ENCODE assay signal across 7 cellular contexts in the genomic region with DNA sequence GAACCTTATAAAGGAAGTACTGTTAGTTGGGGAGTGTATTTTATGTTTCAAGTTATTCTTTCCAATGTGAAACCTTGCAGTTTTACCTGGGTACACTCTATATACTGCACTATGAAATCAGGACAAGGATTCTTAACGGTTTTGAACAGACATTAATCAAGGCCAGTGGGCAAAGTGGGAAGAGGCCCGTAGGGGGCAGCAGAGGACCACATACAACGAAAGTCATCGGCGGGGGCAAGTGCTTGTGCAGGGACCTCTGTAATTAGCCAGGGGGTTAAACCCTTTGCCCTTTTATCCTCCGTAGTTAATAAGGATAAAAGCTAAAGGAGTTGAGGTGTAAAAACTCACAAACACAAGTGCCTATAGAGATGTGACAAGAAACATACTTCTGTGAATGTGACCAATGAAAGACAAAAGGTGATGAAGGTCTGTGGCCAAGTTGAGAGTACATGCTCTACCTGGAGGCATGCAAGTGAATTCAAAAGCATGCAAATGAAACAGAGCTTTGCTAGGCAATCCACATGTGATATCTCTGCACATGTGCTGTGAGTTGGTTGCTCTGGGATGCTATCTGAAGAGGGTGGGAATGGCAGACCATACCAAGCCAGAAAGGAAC.
DNase-seq lines count a peak whose midpoint lies in the region; FAIRE-seq and TF ChIP-seq lines count a peak whose summit lies in the region.

No MANE protein-coding gene starts in this region.

- H4K20me1 ChIP-seq in keratinocyte (ENCODE audit: control insufficient read depth, extremely low read depth, insufficient read depth, low read length) = no peaks in the 10 kb centered on the region

- no peaks in the 10 kb centered on the region for H3K9me3 Mint-ChIP-seq in T-helper 2 cell treated with Interferon-gamma antibody and Interleukin-4, amounts not matched to agents 5 μg/mL and 100 μg/mL, for 36 hours
- H3K9me3 Mint-ChIP-seq in brain = no peaks in the 10 kb centered on the region

- no peak overlapping the region for H2AFZ ChIP-seq in keratinocyte (ENCODE audit: control insufficient read depth, low read length)

- TF ChIP-seq CTCF in brain (conservative IDR thresholded peaks at IDR 0.05) = peak; percentile 80 to 93
- TF ChIP-seq CTCF in keratinocyte (optimal IDR thresholded peaks at IDR 0.05 in 1 of 3, IDR thresholded peaks at IDR 0.05 in 1 of 3, conservative IDR thresholded peaks at IDR 0.05 in 1 of 3; ENCODE audit: extremely low read depth in 1 of 3, insufficient read depth in 2 of 3, low read length in 3 of 3) = peak; percentile 87 to 90 (median 89)

- DNase-seq in GM12892 (ENCODE audit: insufficient read length) (peak; percentile 5), H54 (ENCODE audit: insufficient read length, low spot score) (peak; percentile 4), LHCN-M2 (ENCODE audit: low read depth) (peak; percentile 46), keratinocyte (ENCODE audit: low read depth, low spot score) (no peak)
- peak; percentile 36 for DNase-seq in T-helper 2 cell treated with Interferon-gamma antibody and Interleukin-4, amounts not matched to agents 5 μg/mL and 100 μg/mL, for 36 hours (ENCODE audit: low spot score)
- peak; percentile 50 to 61 for DNase-seq in stimulated activated CD4-positive, alpha-beta T cell treated with anti-CD3 and anti-CD28 coated beads, Interleukin-2, amount 100 ng/mL, for 48 hours

- no peak for TF ChIP-seq POLR2A in GM12892 (IDR thresholded peaks at IDR 0.05; ENCODE audit: low read depth, low read length)
- no peak for TF ChIP-seq POLR2A in H54 (IDR thresholded peaks at IDR 0.05; ENCODE audit: low read depth, low read length)

- H3K79me2 ChIP-seq in keratinocyte (ENCODE audit: control insufficient read depth, insufficient read depth, low read length) = no peaks in the 10 kb centered on the region

- H3K27ac Mint-ChIP-seq in T-helper 2 cell treated with Interferon-gamma antibody and Interleukin-4, amounts not matched to agents 5 μg/mL and 100 μg/mL, for 36 hours = no peak overlapping the region
- no peak overlapping the region for H3K27ac Mint-ChIP-seq in brain

- H3K27me3 ChIP-seq in keratinocyte (ENCODE audit: control insufficient read depth, extremely low read depth, insufficient read depth, low read length) = no peaks in the 10 kb centered on the region

- no peak overlapping the region for H3K9ac ChIP-seq in keratinocyte (ENCODE audit: control insufficient read depth, extremely low read depth, insufficient read depth, low read length)

- dilution Hi-C loops in keratinocyte (cut with MboI; ENCODE audit: extremely low pct_ligation_motif_present, low sequenced_read_pairs) = no loop called here

- H3K4me1 Mint-ChIP-seq in T-helper 2 cell treated with Interferon-gamma antibody and Interleukin-4, amounts not matched to agents 5 μg/mL and 100 μg/mL, for 36 hours (ENCODE audit: low read depth) = peaks cover 8% of the 10 kb centered on the region
- H3K4me1 Mint-ChIP-seq in brain = no peaks in the 10 kb centered on the region

- H3K4me3 ChIP-seq in keratinocyte (ENCODE audit: control insufficient read depth in 2 of 3, extremely low read depth in 1 of 3, insufficient read depth in 2 of 3, low read depth in 1 of 3, low read length in 3 of 3) = no peak overlapping the region

- H3K4me3 Mint-ChIP-seq in T-helper 2 cell treated with Interferon-gamma antibody and Interleukin-4, amounts not matched to agents 5 μg/mL and 100 μg/mL, for 36 hours = no peak overlapping the region
- no peak overlapping the region for H3K4me3 Mint-ChIP-seq in brain

- H3K27me3 Mint-ChIP-seq in T-helper 2 cell treated with Interferon-gamma antibody and Interleukin-4, amounts not matched to agents 5 μg/mL and 100 μg/mL, for 36 hours (ENCODE audit: low read depth) = peaks cover 16% of the 10 kb centered on the region
- H3K27me3 Mint-ChIP-seq in brain = peaks cover 4% of the 10 kb centered on the region

- no peaks in the 10 kb centered on the region for H3K36me3 ChIP-seq in keratinocyte (ENCODE audit: control insufficient read depth in 2 of 2, extremely low read depth in 1 of 2, insufficient read depth in 2 of 2, low read length in 2 of 2)

- H3K9me1 ChIP-seq in keratinocyte (ENCODE audit: control insufficient read depth, extremely low read depth, insufficient read depth, low read length) = no peaks in the 10 kb centered on the region

- no peak overlapping the region for H3K27ac ChIP-seq in keratinocyte (ENCODE audit: control insufficient read depth, insufficient read depth, low read length)

- no peaks in the 10 kb centered on the region for H3K9me3 ChIP-seq in keratinocyte (ENCODE audit: control insufficient read depth, low read depth, low read length)

- FAIRE-seq in GM12892 (lab: Jason Lieb, UNC) = peak; percentile 74
- peak; percentile 53 for FAIRE-seq in H54 (lab: Jason Lieb, UNC)
- FAIRE-seq in keratinocyte (lab: Jason Lieb, UNC) = no peak

- no peaks in the 10 kb centered on the region for H3K36me3 Mint-ChIP-seq in T-helper 2 cell treated with Interferon-gamma antibody and Interleukin-4, amounts not matched to agents 5 μg/mL and 100 μg/mL, for 36 hours (ENCODE audit: low read depth)
- no peaks in the 10 kb centered on the region for H3K36me3 Mint-ChIP-seq in brain

- peak overlapping the region; percentile 10 for H3K4me2 ChIP-seq in keratinocyte (ENCODE audit: control insufficient read depth, extremely low read depth, insufficient read depth, low read depth, low read length)

- no peaks in the 10 kb centered on the region for H3K4me1 ChIP-seq in keratinocyte (ENCODE audit: control insufficient read depth, extremely low read depth, insufficient read depth, low read length)
